9 cellular contexts compared by ENCODE assay signal in the genomic region with DNA sequence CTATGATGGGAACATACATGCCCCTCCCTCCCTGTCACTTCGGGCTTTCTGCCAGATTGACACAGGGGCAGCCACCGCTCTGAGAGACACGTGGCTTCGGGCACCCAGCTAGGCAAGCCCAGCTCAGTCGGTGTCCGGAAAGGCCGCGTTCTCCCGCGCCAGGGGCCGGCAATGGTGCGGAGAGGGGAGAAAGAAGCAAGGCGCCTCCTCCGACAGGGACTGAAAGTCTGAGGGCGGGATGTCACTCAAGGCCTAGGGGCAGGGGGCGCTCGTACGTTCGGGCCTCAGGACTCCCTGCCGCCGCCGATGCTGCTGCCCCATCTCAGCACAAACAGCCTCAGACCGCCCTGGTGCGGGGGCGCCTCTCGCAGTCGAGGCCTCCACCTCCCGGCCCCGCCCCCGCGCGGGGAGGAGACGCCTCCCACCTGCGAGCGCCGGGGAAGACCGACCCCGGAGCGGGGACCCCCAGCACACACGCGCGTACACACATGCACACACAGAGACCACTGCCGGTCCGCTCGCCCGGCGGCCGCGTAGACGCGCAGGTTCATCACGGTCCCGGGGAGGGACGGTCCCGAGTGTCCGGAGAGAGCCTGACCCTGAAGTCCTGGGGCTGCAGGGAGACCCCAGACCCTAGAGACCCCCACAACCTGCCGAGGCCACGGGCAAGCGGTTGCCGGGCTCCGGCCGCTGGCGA. TPM values are rescaled to one million over a fixed set of nuclear protein-coding genes. Genes with fewer than 3 reads are reported as not detected.
DNase-seq lines count a peak whose midpoint lies in the region; ATAC-seq and TF ChIP-seq lines count a peak whose summit lies in the region.
"Had no signal": no experiment of that assay in that cellular context is flagged by ENCODE, and none has a peak within 500 bp of the region (broad histone marks: within the 10 kb centered on the region; RNA-seq: fewer than 3 reads in every experiment).

No MANE protein-coding gene starts in this region.

- no peak for ATAC-seq in GM21528 (IDR thresholded peaks at IDR 0.05; ENCODE audit: low FRiP score, unreplicated experiment)

- H3K4me3 Mint-ChIP-seq in immature natural killer cell = peak overlapping the region in 3 of 5 donors; percentile 33 to 55 (median 42)
- H3K4me3 Mint-ChIP-seq: T-helper 1 cell treated with Interleukin-12 subunit alpha and Interleukin-12 subunit beta and Interleukin-4 antibody, amounts not matched to agents 30 μg/mL and 1 μg/mL, for 36 hours had no signal

- no peak overlapping the region for H3K4me3 ChIP-seq in GM12875 (ENCODE audit: low read depth, low read length)

- TF ChIP-seq CTCF in GM12875 (IDR thresholded peaks at IDR 0.05; ENCODE audit: borderline replicate concordance, insufficient read depth, low read depth, low read length) = peak; percentile 29; the same call in 1 of the 2 replicates

- H3K9me3 Mint-ChIP-seq in immature natural killer cell = no peaks in the 10 kb centered on the region
- H3K9me3 Mint-ChIP-seq: T-helper 1 cell treated with Interleukin-12 subunit alpha and Interleukin-12 subunit beta and Interleukin-4 antibody, amounts not matched to agents 30 μg/mL and 1 μg/mL, for 36 hours had no signal

- H3K27ac Mint-ChIP-seq in immature natural killer cell = no peak overlapping the region
- H3K27ac Mint-ChIP-seq: T-helper 1 cell treated with Interleukin-12 subunit alpha and Interleukin-12 subunit beta and Interleukin-4 antibody, amounts not matched to agents 30 μg/mL and 1 μg/mL, for 36 hours had no signal

- DNase-seq in NCI-H510A treated with DMSO at 0.1 percent for 48 hours (lab: John Stamatoyannopoulos, UW) (peak; percentile 85), activated gamma-delta T cell (lab: John Stamatoyannopoulos, UW) (peak; percentile 18), immature natural killer cell (no peak), dedifferentiated amniotic fluid mesenchymal stem cell (ENCODE audit: extremely low spot score) (no peak), NCI-H187 treated with DMSO at 0.1 percent for 48 hours (lab: John Stamatoyannopoulos, UW) (no peak)
- DNase-seq in stimulated activated CD8-positive, alpha-beta memory T cell treated with anti-CD3 and anti-CD28 coated beads, Interleukin-12 subunit alpha, Interleukin-12 subunit beta, amount 100 ng/mL, for 1 hour (ENCODE audit: low read depth) = peak; percentile 25

- H3K27me3 Mint-ChIP-seq in immature natural killer cell (ENCODE audit: low read depth in 3 of 3) = peaks cover 13 to 26% (median 15%) of the 10 kb centered on the region in 3 donors

- H3K36me3 Mint-ChIP-seq in immature natural killer cell = no peaks in the 10 kb centered on the region

- peaks cover 0 to 15% of the 10 kb centered on the region in 2 donors for H3K4me1 Mint-ChIP-seq in immature natural killer cell

RNA-seq across cellular contexts. Expression of gene GRM4, which starts 1.9 kb away (rescaled TPM):
- polyA plus RNA-seq in immature natural killer cell = not detected

Comparison
In these comparisons a context has a peak if more than half of its experiments do, and no peak if none do; other contexts are left out.
1. DNase-seq: peak in NCI-H510A treated with DMSO at 0.1 percent for 48 hours (single experiment), activated gamma-delta T cell (single experiment) and stimulated activated CD8-positive, alpha-beta memory T cell treated with anti-CD3 and anti-CD28 coated beads, Interleukin-12 subunit alpha, Interleukin-12 subunit beta, amount 100 ng/mL, for 1 hour (single experiment); none in immature natural killer cell (0 of 3), dedifferentiated amniotic fluid mesenchymal stem cell (single experiment) and NCI-H187 treated with DMSO at 0.1 percent for 48 hours (single experiment).